Comparison of ENCODE assay signal across 18 cellular contexts in genomic region chr11:114275295-114275694, GRCh38. TPM values are rescaled to one million over a fixed set of nuclear protein-coding genes. Genes with fewer than 3 reads are reported as not detected.
DNase-seq lines count a peak whose midpoint lies in the region; TF ChIP-seq lines count a peak whose summit lies in the region.
"Had no signal": no experiment of that assay in that cellular context is flagged by ENCODE, and none has a peak within 500 bp of the region (broad histone marks: within the 10 kb centered on the region; RNA-seq: fewer than 3 reads in every experiment).

No MANE protein-coding gene starts in this region.

- peaks cover 43% of the 10 kb centered on the region for H3K27me3 Mint-ChIP-seq in type B pancreatic cell
- peaks cover 41% of the 10 kb centered on the region for H3K27me3 Mint-ChIP-seq in activated naive CD4-positive, alpha-beta T cell treated with anti-CD3 and anti-CD28 coated beads, Interleukin-2, amount 10 ng/mL, durations not matched to agents 7 days and 5 days

- no peaks in the 10 kb centered on the region for H3K36me3 Mint-ChIP-seq in type B pancreatic cell
- H3K36me3 Mint-ChIP-seq in activated naive CD4-positive, alpha-beta T cell treated with anti-CD3 and anti-CD28 coated beads, Interleukin-2, amount 10 ng/mL, durations not matched to agents 7 days and 5 days: no peaks in the 10 kb centered on the region
- H3K36me3 Mint-ChIP-seq: CD4-positive, alpha-beta memory T cell had no signal

- no peaks in the 10 kb centered on the region for H3K9me3 Mint-ChIP-seq in type B pancreatic cell
- no peaks in the 10 kb centered on the region for H3K9me3 Mint-ChIP-seq in activated naive CD4-positive, alpha-beta T cell treated with anti-CD3 and anti-CD28 coated beads, Interleukin-2, amount 10 ng/mL, durations not matched to agents 7 days and 5 days

- H3K4me1 Mint-ChIP-seq in type B pancreatic cell (ENCODE audit: unreplicated experiment): no peaks in the 10 kb centered on the region
- H3K4me1 Mint-ChIP-seq in activated naive CD4-positive, alpha-beta T cell treated with anti-CD3 and anti-CD28 coated beads, Interleukin-2, amount 10 ng/mL, durations not matched to agents 7 days and 5 days: no peaks in the 10 kb centered on the region
- H3K4me1 Mint-ChIP-seq: B cell; CD4-positive, alpha-beta memory T cell had no signal

- no peak overlapping the region for H3K27ac Mint-ChIP-seq in type B pancreatic cell
- no peak overlapping the region for H3K27ac Mint-ChIP-seq in activated naive CD4-positive, alpha-beta T cell treated with anti-CD3 and anti-CD28 coated beads, Interleukin-2, amount 10 ng/mL, durations not matched to agents 7 days and 5 days
- H3K27ac Mint-ChIP-seq: B cell; CD4-positive, alpha-beta memory T cell had no signal

- no peak overlapping the region for H3K4me3 Mint-ChIP-seq in type B pancreatic cell
- no peak overlapping the region for H3K4me3 Mint-ChIP-seq in activated naive CD4-positive, alpha-beta T cell treated with anti-CD3 and anti-CD28 coated beads, Interleukin-2, amount 10 ng/mL, durations not matched to agents 7 days and 5 days
- H3K4me3 Mint-ChIP-seq: B cell; CD4-positive, alpha-beta memory T cell had no signal

- CTCF ChIA-PET in activated naive CD4-positive, alpha-beta T cell treated with anti-CD3 and anti-CD28 coated beads, Interleukin-2, amount 10 ng/mL, durations not matched to agents 7 days and 5 days (lab: Charles Lee): interaction anchor here (2.7 kb wide), 1 partner anchor 12 kb away, joined by 14 read pairs; no protein-coding TSS in a partner anchor

- DNase-seq in cerebellar cortex (ENCODE audit: low spot score): peak; percentile 90
- peak; percentile 51 for DNase-seq in globus pallidus (ENCODE audit: low spot score)
- peak; percentile 80 for DNase-seq in medulla oblongata (ENCODE audit: extremely low spot score)
- peak; percentile 31 for DNase-seq in type B pancreatic cell (ENCODE audit: extremely low spot score, unreplicated experiment)
- no peak for DNase-seq in 8988T
- DNase-seq in activated naive CD4-positive, alpha-beta T cell treated with anti-CD3 and anti-CD28 coated beads, Interleukin-2, amount 10 ng/mL, durations not matched to agents 7 days and 5 days: no peak
- DNase-seq in activated CD4-positive, CD25-positive, alpha-beta regulatory T cell (lab: John Stamatoyannopoulos, UW): no peak
- DNase-seq: ACHN; CD4-positive, alpha-beta memory T cell; DMS79 treated with DMSO at 0.1 percent for 48 hours; GDM1; KG1; NCI-H1048; NCI-H146; NCI-H226; NCI-H69 had no signal

- TF ChIP-seq CTCF in type B pancreatic cell (conservative IDR thresholded peaks at IDR 0.05): no peak

RNA-seq across cellular contexts. Expression of gene NNMT, which starts 20.9 kb away (rescaled TPM):
- 0.64 and 2.8 TPM in 2 replicates for total RNA-seq in type B pancreatic cell (ENCODE audit: low replicate concordance)
- total RNA-seq: B cell; CD4-positive, alpha-beta memory T cell; H1 had no signal

Comparison
In these comparisons a context has a peak if more than half of its experiments do, and no peak if none do; other contexts are left out.
1. DNase-seq: peak in cerebellar cortex (single experiment), globus pallidus (single experiment), medulla oblongata (single experiment) and type B pancreatic cell (single experiment); none in 8988T (single experiment), activated naive CD4-positive, alpha-beta T cell treated with anti-CD3 and anti-CD28 coated beads, Interleukin-2, amount 10 ng/mL, durations not matched to agents 7 days and 5 days (single experiment) and activated CD4-positive, CD25-positive, alpha-beta regulatory T cell (0 of 4).